Comparison of ENCODE assay signal across 7 cellular contexts in genomic region chr1:224004552-224005315, GRCh38.
DNase-seq lines count a peak whose midpoint lies in the region; TF ChIP-seq lines count a peak whose summit lies in the region.
"Not testable (repeated sequence)": the region's sequence is repeated elsewhere in the genome, so short reads cannot be mapped to it uniquely, and the experiment has no call there.

No MANE protein-coding gene starts in this region.

- H3K9me3 Mint-ChIP-seq in glutamatergic neuron (ENCODE audit: unreplicated experiment): not testable (repeated sequence)

- peaks cover 26% of the 10 kb centered on the region for H3K36me3 ChIP-seq in OCI-LY7 (ENCODE audit: insufficient read depth, low read length)

- H3K27ac Mint-ChIP-seq in glutamatergic neuron (ENCODE audit: unreplicated experiment): not testable (repeated sequence)

- BruUV-seq in OCI-LY7 (replicated peaks; lab: Mats Ljungman, UMichigan): not testable (repeated sequence)

- not testable (repeated sequence) for H3K9me3 ChIP-seq in OCI-LY7 (ENCODE audit: low read length)

- H3K4me2 ChIP-seq in OCI-LY7 (ENCODE audit: low read length): not testable (repeated sequence)

- H2AFZ ChIP-seq in OCI-LY7 (ENCODE audit: low read length): not testable (repeated sequence)

- H3K4me3 Mint-ChIP-seq in glutamatergic neuron (ENCODE audit: unreplicated experiment): not testable (repeated sequence)

- not testable (repeated sequence) for H4K20me1 ChIP-seq in OCI-LY7 (ENCODE audit: insufficient read depth, low read length)

- intact Hi-C loops in OCI-LY7 (cut with micrococcal nuclease; ENCODE audit: unreplicated experiment): not testable (repeated sequence)

- POLR2A ChIA-PET in OCI-LY7 (lab: Charles Lee): not testable (repeated sequence)

- not testable (repeated sequence) for H3K79me2 ChIP-seq in OCI-LY7 (ENCODE audit: insufficient read depth, low read depth, low read length)

- H3K9me2 ChIP-seq in OCI-LY7 (ENCODE audit: insufficient read depth, low read length): not testable (repeated sequence)

- H3K4me1 Mint-ChIP-seq in glutamatergic neuron (ENCODE audit: low read depth, unreplicated experiment): not testable (repeated sequence)

- TF ChIP-seq CTCF in OCI-LY7 (conservative IDR thresholded peaks at IDR 0.05; ENCODE audit: low read length) (peak; percentile 69), astrocyte of the cerebellum (IDR thresholded peaks at IDR 0.05; ENCODE audit: low read depth, low read length, missing control alignments) (peak; percentile 39), glutamatergic neuron (IDR thresholded peaks at IDR 0.05; ENCODE audit: partially characterized antibody, unreplicated experiment) (peak; percentile 44)

- not testable (repeated sequence) for H3K27me3 Mint-ChIP-seq in glutamatergic neuron (ENCODE audit: unreplicated experiment)

- DNase-seq in Daoy (ENCODE audit: low read depth) (peak; percentile 44), KG1 (lab: John Stamatoyannopoulos, UW) (peak; percentile 16), OCI-LY7 (ENCODE audit: low spot score) (peak; percentile 59), glutamatergic neuron (peak; percentile 28), retina (peak; percentile 3)
- peak; percentile 36 to 65 for DNase-seq in activated CD4-positive, alpha-beta T cell treated with anti-CD3 and anti-CD28 coated beads for 4 hours
- DNase-seq in astrocyte of the cerebellum (ENCODE audit: low read depth): not testable (repeated sequence)

- not testable (repeated sequence) for H3K4me3 ChIP-seq in OCI-LY7 (ENCODE audit: low read depth, low read length, poor library complexity, severe bottlenecking); astrocyte of the cerebellum (ENCODE audit: low read depth, low read length)

- CTCF ChIA-PET in OCI-LY7 (lab: Charles Lee; ENCODE audit: unreplicated experiment): not testable (repeated sequence)

- H3K36me3 Mint-ChIP-seq in glutamatergic neuron (ENCODE audit: unreplicated experiment): peaks cover 14% of the 10 kb centered on the region

- H3K27ac ChIP-seq in OCI-LY7 (ENCODE audit: low read depth, low read length, poor library complexity, severe bottlenecking): not testable (repeated sequence)

- not testable (repeated sequence) for H3K4me1 ChIP-seq in OCI-LY7 (ENCODE audit: insufficient read depth, low read length, poor library complexity, severe bottlenecking)

- in situ Hi-C loops in astrocyte of the cerebellum (cut with HindIII; ENCODE audit: low sequenced_read_pairs): not testable (repeated sequence)
